Comparison of ENCODE assay signal across 8 cellular contexts in genomic region chrX:53224860-53225797, GRCh38. TPM values are rescaled to one million over a fixed set of nuclear protein-coding genes. Genes with fewer than 3 reads are reported as not detected.
DNase-seq lines count a peak whose midpoint lies in the region; ATAC-seq and TF ChIP-seq lines count a peak whose summit lies in the region.

TSS of gene KDM5C (minus strand) at chrX:53225207. CDS start at chrX:53224889, 318 bp downstream.

- peaks cover 16 to 35% (median 29%) of the 10 kb centered on the region in 11 experiments for H3K36me3 ChIP-seq in BLaER1 treated with 17β-estradiol and CSF1 and Interleukin-3, amounts not matched to agents 10 nM and 100 nM
- H3K36me3 ChIP-seq in duodenal mucosa (ENCODE audit: control insufficient read depth in 1 of 2, insufficient read depth in 2 of 2, low read length in 2 of 2) = peaks cover 0 to 2% of the 10 kb centered on the region in 2 donors

- peak; percentile 86 for ATAC-seq in GM19395 (IDR thresholded peaks at IDR 0.05; ENCODE audit: unreplicated experiment)
- ATAC-seq in HG03571 (IDR thresholded peaks at IDR 0.05; ENCODE audit: unreplicated experiment) = peak; percentile 60

- no peaks in the 10 kb centered on the region for H3K9me3 ChIP-seq in BLaER1 treated with 17β-estradiol and CSF1 and Interleukin-3, amounts not matched to agents 10 nM and 100 nM (replicated peaks in 1 of 11)
- H3K9me3 ChIP-seq in duodenal mucosa (ENCODE audit: control insufficient read depth in 1 of 2, low read length in 2 of 2) = no peaks in the 10 kb centered on the region

- peaks cover 0 to 12% (median 0%) of the 10 kb centered on the region in 11 experiments; a peak in 6 of 22 replicates for H3K27me3 ChIP-seq in BLaER1 treated with 17β-estradiol and CSF1 and Interleukin-3, amounts not matched to agents 10 nM and 100 nM
- H3K27me3 ChIP-seq in duodenal mucosa (ENCODE audit: control insufficient read depth in 1 of 2, insufficient read depth in 2 of 2, low read length in 2 of 2) = no peaks in the 10 kb centered on the region

- no peaks in the 10 kb centered on the region for H3K27me3 Mint-ChIP-seq in activated CD4-positive, alpha-beta memory T cell treated with anti-CD3 and anti-CD28 coated beads for 36 hours

- intact Hi-C loops in activated CD4-positive, alpha-beta memory T cell treated with anti-CD3 and anti-CD28 coated beads for 36 hours (cut with micrococcal nuclease) = loop anchor here (1.0 to 5.0 kb wide), 2 partner anchors 38 to 132 kb away; no protein-coding TSS in a partner anchor
- intact Hi-C loops in lower leg skin (cut with DNase I; ENCODE audit: low total_unique reads) = no loop called here

- TF ChIP-seq POLR2A in lower leg skin (IDR thresholded peaks at IDR 0.05) = no peak

- H3K4me1 ChIP-seq in BLaER1 treated with 17β-estradiol and CSF1 and Interleukin-3, amounts not matched to agents 10 nM and 100 nM = peaks cover 41 to 51% (median 47%) of the 10 kb centered on the region in 10 experiments
- peaks cover 26 to 27% of the 10 kb centered on the region in 2 donors for H3K4me1 ChIP-seq in duodenal mucosa (ENCODE audit: control insufficient read depth in 1 of 2, insufficient read depth in 2 of 2, low read length in 2 of 2)

- POLR2A ChIA-PET in activated CD4-positive, alpha-beta memory T cell treated with anti-CD3 and anti-CD28 coated beads for 36 hours (lab: Charles Lee) = interaction anchor here (0.5 to 1.5 kb wide), 5 partner anchors 8 to 197 kb away, joined by 3 to 7 read pairs (median 4); partner anchors contain the start of genes RIBC1 and SMC1A

- peak within 1 kb of the TSS; percentile 97 for H3K27ac Mint-ChIP-seq in activated CD4-positive, alpha-beta memory T cell treated with anti-CD3 and anti-CD28 coated beads for 36 hours

- peaks cover 28% of the 10 kb centered on the region for H3K4me1 Mint-ChIP-seq in activated CD4-positive, alpha-beta memory T cell treated with anti-CD3 and anti-CD28 coated beads for 36 hours (ENCODE audit: low read depth)

- peak within 1 kb of the TSS; percentile 92 to 100 (median 98) for H3K27ac ChIP-seq in BLaER1 treated with 17β-estradiol and CSF1 and Interleukin-3, amounts not matched to agents 10 nM and 100 nM
- peak within 1 kb of the TSS; percentile 43 for H3K27ac ChIP-seq in duodenal mucosa (ENCODE audit: low read depth, low read length)

- TF ChIP-seq CTCF in lower leg skin (IDR thresholded peaks at IDR 0.05) = no peak

- peak within 1 kb of the TSS; percentile 96 to 100 (median 99) for H3K4me2 ChIP-seq in BLaER1 treated with 17β-estradiol and CSF1 and Interleukin-3, amounts not matched to agents 10 nM and 100 nM

- 0 to 1% methylated on average over 22 to 65 of the region's 67 CpGs for WGBS in lower leg skin, 2 donors

- H3K36me3 Mint-ChIP-seq in activated CD4-positive, alpha-beta memory T cell treated with anti-CD3 and anti-CD28 coated beads for 36 hours = peaks cover 13% of the 10 kb centered on the region

- H3K4me3 ChIP-seq in BLaER1 treated with 17β-estradiol and CSF1 and Interleukin-3, amounts not matched to agents 10 nM and 100 nM = peak within 1 kb of the TSS; percentile 81 to 98 (median 95)
- peak within 1 kb of the TSS; percentile 84 to 88 for H3K4me3 ChIP-seq in duodenal mucosa (ENCODE audit: low read depth in 1 of 2, low read length in 2 of 2)
- H3K4me3 ChIP-seq in lower leg skin (ENCODE audit: low read depth, poor library complexity, severe bottlenecking) = peak within 1 kb of the TSS; percentile 93

- H4K20me1 ChIP-seq in BLaER1 treated with 17β-estradiol and CSF1 and Interleukin-3, amounts not matched to agents 10 nM and 100 nM = peaks cover 37 to 46% (median 43%) of the 10 kb centered on the region in 11 experiments

- peak within 1 kb of the TSS; percentile 93 for H3K4me3 Mint-ChIP-seq in activated CD4-positive, alpha-beta memory T cell treated with anti-CD3 and anti-CD28 coated beads for 36 hours

- no peaks in the 10 kb centered on the region for H3K9me3 Mint-ChIP-seq in activated CD4-positive, alpha-beta memory T cell treated with anti-CD3 and anti-CD28 coated beads for 36 hours

- peak; percentile 88 for DNase-seq in NCI-H82 treated with DMSO at 0.1 percent for 48 hours (lab: John Stamatoyannopoulos, UW; ENCODE audit: unreplicated experiment)
- DNase-seq in activated CD4-positive, alpha-beta memory T cell treated with anti-CD3 and anti-CD28 coated beads for 36 hours = peak; percentile 91
- peak; percentile 77 to 99 for DNase-seq in lower leg skin (ENCODE audit: low spot score in 2 of 2)
- peak; percentile 63 to 79 for DNase-seq in stimulated activated CD4-positive, alpha-beta T cell treated with anti-CD3 and anti-CD28 coated beads, Interleukin-4, amount 100 ng/mL, for 48 hours (ENCODE audit: low read depth in 2 of 2)

- CTCF ChIA-PET in activated CD4-positive, alpha-beta memory T cell treated with anti-CD3 and anti-CD28 coated beads for 36 hours (lab: Charles Lee) = interaction anchor here (1.2 to 1.4 kb wide), 2 partner anchors 14 to 87 kb away, joined by 4 read pairs; no protein-coding TSS in a partner anchor

- H3K9ac ChIP-seq in BLaER1 treated with 17β-estradiol and CSF1 and Interleukin-3, amounts not matched to agents 10 nM and 100 nM = peak within 1 kb of the TSS; percentile 93 to 100 (median 98)
- H3K9ac ChIP-seq in duodenal mucosa (ENCODE audit: low read depth in 1 of 2, low read length in 2 of 2) = peak within 1 kb of the TSS; percentile 84 to 95

RNA-seq across cellular contexts. Expression of gene KDM5C, which starts in this region (rescaled TPM):
- total RNA-seq in activated CD4-positive, alpha-beta memory T cell treated with anti-CD3 and anti-CD28 coated beads for 36 hours = 10 to 100 TPM; 77.6 to 86.0 TPM
- total RNA-seq in lower leg skin = 100 to 1,000 TPM in 3 of 4 donors, 10 to 100 TPM in 1; 81.8 to 210 (median 145) TPM

Comparison
In these comparisons a context has a peak if more than half of its experiments do, and no peak if none do; other contexts are left out.
1. Peak in every context shown above with its lines: DNase-seq, ATAC-seq, H3K4me3 ChIP-seq and H3K27ac ChIP-seq.